Comparison of ENCODE assay signal across 26 cellular contexts in genomic region chr2:3494984-3495666, GRCh38.
"Had no signal": no experiment of that assay in that cellular context is flagged by ENCODE, and none has a peak within 500 bp of the region (broad histone marks: within the 10 kb centered on the region; RNA-seq: fewer than 3 reads in every experiment).

No MANE protein-coding gene starts in this region.

- H3K9me3 ChIP-seq: ascending aorta, body of pancreas, MG63, Peyer's patch, SJCRH30 had no signal

- H3K4me1 Mint-ChIP-seq: activated naive CD8-positive, alpha-beta T cell treated with anti-CD3 and anti-CD28 coated beads, Interleukin-2, amount 50 U/mL, for 24 hours had no signal

- H3K4me1 ChIP-seq: body of pancreas, Peyer's patch, SJCRH30 had no signal

- H3K4me3 Mint-ChIP-seq: activated CD8-positive, alpha-beta T cell treated with anti-CD3 and anti-CD28 coated beads, Interleukin-2, amount 10 ng/mL, durations not matched to agents 7 days and 5 days; activated naive CD8-positive, alpha-beta T cell treated with anti-CD3 and anti-CD28 coated beads, Interleukin-2, amount 50 U/mL, for 24 hours; activated T-cell treated with anti-CD3 and anti-CD28 coated beads, Interleukin-2, amount 50 U/mL, for 4 hours; T-helper 1 cell treated with Interleukin-12 subunit alpha and Interleukin-12 subunit beta and Interleukin-4 antibody, amounts not matched to agents 30 μg/mL and 1 μg/mL, for 36 hours had no signal

- H3K9me3 Mint-ChIP-seq: activated naive CD4-positive, alpha-beta T cell treated with anti-CD3 and anti-CD28 coated beads, Interleukin-2, amount 50 U/mL, for 72 hours; activated naive CD8-positive, alpha-beta T cell treated with anti-CD3 and anti-CD28 coated beads, Interleukin-2, amount 50 U/mL, for 24 hours; activated T-cell treated with anti-CD3 and anti-CD28 coated beads, Interleukin-2, amount 50 U/mL, for 4 hours; T-helper 1 cell treated with Interleukin-12 subunit alpha and Interleukin-12 subunit beta and Interleukin-4 antibody, amounts not matched to agents 30 μg/mL and 1 μg/mL, for 36 hours had no signal

- H3K4me3 ChIP-seq: ascending aorta, body of pancreas, MG63, Peyer's patch, SJCRH30 had no signal

- ATAC-seq: activated CD4-positive, CD25-positive, alpha-beta regulatory T cell treated with anti-CD3 and anti-CD28 coated beads, Interleukin-2, amount 50 U/mL, for 24 hours; activated CD8-positive, alpha-beta T cell treated with anti-CD3 and anti-CD28 coated beads, Interleukin-2, amount 10 ng/mL, durations not matched to agents 7 days and 5 days; activated naive CD4-positive, alpha-beta T cell treated with anti-CD3 and anti-CD28 coated beads, Interleukin-2, amount 50 U/mL, for 72 hours; activated naive CD8-positive, alpha-beta T cell treated with anti-CD3 and anti-CD28 coated beads, Interleukin-2, amount 50 U/mL, for 24 hours; activated T-cell treated with anti-CD3 and anti-CD28 coated beads, Interleukin-2, amount 50 U/mL, for 4 hours; body of pancreas had no signal

- H3K27me3 Mint-ChIP-seq: activated naive CD8-positive, alpha-beta T cell treated with anti-CD3 and anti-CD28 coated beads, Interleukin-2, amount 50 U/mL, for 24 hours had no signal

- H3K27ac ChIP-seq: body of pancreas, KMS-11, Peyer's patch, RWPE1, SJCRH30 had no signal

- H3K27ac Mint-ChIP-seq: activated CD8-positive, alpha-beta T cell treated with anti-CD3 and anti-CD28 coated beads, Interleukin-2, amount 10 ng/mL, durations not matched to agents 7 days and 5 days; activated naive CD4-positive, alpha-beta T cell treated with anti-CD3 and anti-CD28 coated beads, Interleukin-2, amount 50 U/mL, for 72 hours; activated naive CD8-positive, alpha-beta T cell treated with anti-CD3 and anti-CD28 coated beads, Interleukin-2, amount 50 U/mL, for 24 hours; T-helper 1 cell treated with Interleukin-12 subunit alpha and Interleukin-12 subunit beta and Interleukin-4 antibody, amounts not matched to agents 30 μg/mL and 1 μg/mL, for 36 hours had no signal

- DNase-seq: activated CD4-positive, alpha-beta T cell treated with anti-CD3 and anti-CD28 coated beads for 4 hours; activated CD8-positive, alpha-beta T cell treated with anti-CD3 and anti-CD28 coated beads, Interleukin-2, amount 10 ng/mL, durations not matched to agents 7 days and 5 days; activated effector memory CD4-positive, alpha-beta T cell treated with anti-CD3 and anti-CD28 coated beads, Interleukin-2, amount 50 U/mL, for 16 hours; activated naive CD4-positive, alpha-beta T cell treated with Interleukin-2 at 50 U/mL for 16 hours; activated naive CD8-positive, alpha-beta T cell treated with anti-CD3 and anti-CD28 coated beads, Interleukin-2, amount 50 U/mL, for 24 hours; activated T-cell treated with anti-CD3 and anti-CD28 coated beads, Interleukin-2, amount 50 U/mL, for 4 hours; amniotic stem cell; body of pancreas; MG63; MV-4-11; NCI-H1105; NCI-H1436; NCI-H1694 treated with DMSO at 0.1 percent for 48 hours; NCI-H2029 treated with DMSO at 0.1 percent for 48 hours; NCI-H345; NCI-H510A; NCI-H526 treated with DMSO at 0.1 percent for 48 hours; Peyer's patch; Right ventricle myocardium superior; SJCRH30 had no signal

- H3K27me3 ChIP-seq: ascending aorta, body of pancreas, MG63, Peyer's patch, SJCRH30 had no signal
